ENCODE assay signal across 25 cellular contexts in genomic region chr2:174929786-174930185, GRCh38.
"Had no signal": no experiment of that assay in that cellular context is flagged by ENCODE, and none has a peak within 500 bp of the region (broad histone marks: within the 10 kb centered on the region; RNA-seq: fewer than 3 reads in every experiment).

No MANE protein-coding gene starts in this region.

- H3K27ac Mint-ChIP-seq: activated CD4-positive, alpha-beta memory T cell treated with anti-CD3 and anti-CD28 coated beads, Interleukin-2, amount 10 ng/mL, durations not matched to agents 7 days and 5 days; activated CD4-positive, alpha-beta T cell treated with anti-CD3 and anti-CD28 coated beads, Interleukin-2, amount 10 ng/mL, durations not matched to agents 7 days and 5 days; activated T-cell treated with anti-CD3 and anti-CD28 coated beads, Interleukin-2, amount 50 U/mL, for 24 hours; endodermal cell; naive B cell; T-helper 17 cell had no signal

- H3K27me3 Mint-ChIP-seq: activated CD4-positive, alpha-beta memory T cell treated with anti-CD3 and anti-CD28 coated beads, Interleukin-2, amount 10 ng/mL, durations not matched to agents 7 days and 5 days; activated CD4-positive, alpha-beta T cell treated with anti-CD3 and anti-CD28 coated beads, Interleukin-2, amount 10 ng/mL, durations not matched to agents 7 days and 5 days; activated T-cell treated with anti-CD3 and anti-CD28 coated beads, Interleukin-2, amount 50 U/mL, for 24 hours had no signal

- DNase-seq: activated CD4-positive, alpha-beta memory T cell treated with anti-CD3 and anti-CD28 coated beads, Interleukin-2, amount 10 ng/mL, durations not matched to agents 7 days and 5 days; activated CD4-positive, alpha-beta T cell treated with anti-CD3 and anti-CD28 coated beads for 1 hour; activated CD4-positive, alpha-beta T cell treated with anti-CD3 and anti-CD28 coated beads, Interleukin-2, amount 10 ng/mL, durations not matched to agents 7 days and 5 days; activated CD8-positive, alpha-beta memory T cell treated with anti-CD3 and anti-CD28 coated beads, Interleukin-2, amount 50 U/mL, for 48 hours; activated gamma-delta T cell; activated naive CD4-positive, alpha-beta T cell treated with anti-CD3 and anti-CD28 coated beads, Interleukin-2, amount 50 U/mL, for 16 hours; activated T-cell treated with anti-CD3 and anti-CD28 coated beads, Interleukin-2, amount 50 U/mL, for 24 hours; amniotic stem cell; brain microvascular endothelial cell; caudate nucleus; endodermal cell; left ventricle myocardium superior; naive B cell; nucleus accumbens; pancreas; spleen; stimulated activated CD4-positive, alpha-beta T cell treated with anti-CD3 and anti-CD28 coated beads, Interleukin-2, amount 100 ng/mL, for 48 hours; stimulated activated naive CD4-positive, alpha-beta T cell treated with Interleukin-2 at 50 U/mL for 16 hours; T-helper 17 cell; T1000 had no signal

- H3K9me3 Mint-ChIP-seq: activated CD4-positive, alpha-beta memory T cell treated with anti-CD3 and anti-CD28 coated beads, Interleukin-2, amount 10 ng/mL, durations not matched to agents 7 days and 5 days; activated CD4-positive, alpha-beta T cell treated with anti-CD3 and anti-CD28 coated beads, Interleukin-2, amount 10 ng/mL, durations not matched to agents 7 days and 5 days; activated T-cell treated with anti-CD3 and anti-CD28 coated beads, Interleukin-2, amount 50 U/mL, for 24 hours; naive B cell had no signal

- H3K4me1 ChIP-seq: esophagus muscularis mucosa, foreskin keratinocyte, pancreas, spleen, tibial nerve had no signal

- H3K27ac ChIP-seq: brain microvascular endothelial cell, esophagus muscularis mucosa, foreskin keratinocyte, pancreas, spleen, tibial nerve had no signal

- H3K27me3 ChIP-seq: brain microvascular endothelial cell, esophagus muscularis mucosa, foreskin keratinocyte, pancreas, spleen, tibial nerve had no signal

- H3K9me3 ChIP-seq: esophagus muscularis mucosa, pancreas had no signal

- H3K36me3 ChIP-seq: brain microvascular endothelial cell, pancreas, spleen had no signal

- H3K36me3 Mint-ChIP-seq: naive B cell had no signal

- H3K4me3 ChIP-seq: esophagus muscularis mucosa, pancreas, spleen, tibial nerve had no signal

- H3K4me3 Mint-ChIP-seq: activated CD4-positive, alpha-beta memory T cell treated with anti-CD3 and anti-CD28 coated beads, Interleukin-2, amount 10 ng/mL, durations not matched to agents 7 days and 5 days; activated CD4-positive, alpha-beta T cell treated with anti-CD3 and anti-CD28 coated beads, Interleukin-2, amount 10 ng/mL, durations not matched to agents 7 days and 5 days; activated T-cell treated with anti-CD3 and anti-CD28 coated beads, Interleukin-2, amount 50 U/mL, for 24 hours; endodermal cell; naive B cell; neural crest cell; T-helper 17 cell had no signal

- ATAC-seq: foreskin keratinocyte, left ventricle myocardium superior, pancreas, T-helper 17 cell had no signal

- H3K4me1 Mint-ChIP-seq: activated CD4-positive, alpha-beta memory T cell treated with anti-CD3 and anti-CD28 coated beads, Interleukin-2, amount 10 ng/mL, durations not matched to agents 7 days and 5 days; activated CD4-positive, alpha-beta T cell treated with anti-CD3 and anti-CD28 coated beads, Interleukin-2, amount 10 ng/mL, durations not matched to agents 7 days and 5 days; endodermal cell; naive B cell; T-helper 17 cell had no signal

- FAIRE-seq: astrocyte, pancreas had no signal
